In the genomic region with DNA sequence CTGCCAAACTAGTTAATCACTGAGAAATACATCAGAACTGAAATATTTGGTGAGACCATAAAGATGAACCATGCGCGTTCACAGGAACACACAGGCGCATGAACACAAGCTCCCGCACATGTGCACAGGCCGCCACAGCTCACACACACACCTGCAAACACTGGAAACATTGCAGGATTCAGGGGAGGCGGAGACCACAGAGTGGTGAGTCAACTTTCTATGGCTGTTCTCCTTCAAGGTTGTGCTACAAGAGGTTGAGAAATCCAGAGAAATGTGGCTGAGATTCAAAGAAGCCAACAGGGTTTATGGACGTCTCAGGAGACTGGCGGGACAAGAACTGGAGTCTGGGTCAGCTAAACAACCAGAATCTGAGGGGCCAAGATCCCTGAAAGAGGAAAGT, we compare ENCODE assay signal across 1 cellular context.
TF ChIP-seq lines count a peak whose summit lies in the region.

No MANE protein-coding gene starts in this region.

TF ChIP-seq in WTC11, 78 proteins besides CTCF, POLR2A, EP300 and RAD21 (continued from another document):
- TF ChIP-seq, protein P1, sequence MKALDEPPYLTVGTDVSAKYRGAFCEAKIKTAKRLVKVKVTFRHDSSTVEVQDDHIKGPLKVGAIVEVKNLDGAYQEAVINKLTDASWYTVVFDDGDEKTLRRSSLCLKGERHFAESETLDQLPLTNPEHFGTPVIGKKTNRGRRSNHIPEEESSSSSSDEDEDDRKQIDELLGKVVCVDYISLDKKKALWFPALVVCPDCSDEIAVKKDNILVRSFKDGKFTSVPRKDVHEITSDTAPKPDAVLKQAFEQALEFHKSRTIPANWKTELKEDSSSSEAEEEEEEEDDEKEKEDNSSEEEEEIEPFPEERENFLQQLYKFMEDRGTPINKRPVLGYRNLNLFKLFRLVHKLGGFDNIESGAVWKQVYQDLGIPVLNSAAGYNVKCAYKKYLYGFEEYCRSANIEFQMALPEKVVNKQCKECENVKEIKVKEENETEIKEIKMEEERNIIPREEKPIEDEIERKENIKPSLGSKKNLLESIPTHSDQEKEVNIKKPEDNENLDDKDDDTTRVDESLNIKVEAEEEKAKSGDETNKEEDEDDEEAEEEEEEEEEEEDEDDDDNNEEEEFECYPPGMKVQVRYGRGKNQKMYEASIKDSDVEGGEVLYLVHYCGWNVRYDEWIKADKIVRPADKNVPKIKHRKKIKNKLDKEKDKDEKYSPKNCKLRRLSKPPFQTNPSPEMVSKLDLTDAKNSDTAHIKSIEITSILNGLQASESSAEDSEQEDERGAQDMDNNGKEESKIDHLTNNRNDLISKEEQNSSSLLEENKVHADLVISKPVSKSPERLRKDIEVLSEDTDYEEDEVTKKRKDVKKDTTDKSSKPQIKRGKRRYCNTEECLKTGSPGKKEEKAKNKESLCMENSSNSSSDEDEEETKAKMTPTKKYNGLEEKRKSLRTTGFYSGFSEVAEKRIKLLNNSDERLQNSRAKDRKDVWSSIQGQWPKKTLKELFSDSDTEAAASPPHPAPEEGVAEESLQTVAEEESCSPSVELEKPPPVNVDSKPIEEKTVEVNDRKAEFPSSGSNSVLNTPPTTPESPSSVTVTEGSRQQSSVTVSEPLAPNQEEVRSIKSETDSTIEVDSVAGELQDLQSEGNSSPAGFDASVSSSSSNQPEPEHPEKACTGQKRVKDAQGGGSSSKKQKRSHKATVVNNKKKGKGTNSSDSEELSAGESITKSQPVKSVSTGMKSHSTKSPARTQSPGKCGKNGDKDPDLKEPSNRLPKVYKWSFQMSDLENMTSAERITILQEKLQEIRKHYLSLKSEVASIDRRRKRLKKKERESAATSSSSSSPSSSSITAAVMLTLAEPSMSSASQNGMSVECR (CRISPR knock-in tag; IDR thresholded peaks at IDR 0.05; ENCODE audit: borderline replicate concordance): no peak
- TF ChIP-seq, protein P2, sequence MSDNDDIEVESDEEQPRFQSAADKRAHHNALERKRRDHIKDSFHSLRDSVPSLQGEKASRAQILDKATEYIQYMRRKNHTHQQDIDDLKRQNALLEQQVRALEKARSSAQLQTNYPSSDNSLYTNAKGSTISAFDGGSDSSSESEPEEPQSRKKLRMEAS (CRISPR knock-in tag; IDR thresholded peaks at IDR 0.05): no peak
- TF ChIP-seq, protein P3, sequence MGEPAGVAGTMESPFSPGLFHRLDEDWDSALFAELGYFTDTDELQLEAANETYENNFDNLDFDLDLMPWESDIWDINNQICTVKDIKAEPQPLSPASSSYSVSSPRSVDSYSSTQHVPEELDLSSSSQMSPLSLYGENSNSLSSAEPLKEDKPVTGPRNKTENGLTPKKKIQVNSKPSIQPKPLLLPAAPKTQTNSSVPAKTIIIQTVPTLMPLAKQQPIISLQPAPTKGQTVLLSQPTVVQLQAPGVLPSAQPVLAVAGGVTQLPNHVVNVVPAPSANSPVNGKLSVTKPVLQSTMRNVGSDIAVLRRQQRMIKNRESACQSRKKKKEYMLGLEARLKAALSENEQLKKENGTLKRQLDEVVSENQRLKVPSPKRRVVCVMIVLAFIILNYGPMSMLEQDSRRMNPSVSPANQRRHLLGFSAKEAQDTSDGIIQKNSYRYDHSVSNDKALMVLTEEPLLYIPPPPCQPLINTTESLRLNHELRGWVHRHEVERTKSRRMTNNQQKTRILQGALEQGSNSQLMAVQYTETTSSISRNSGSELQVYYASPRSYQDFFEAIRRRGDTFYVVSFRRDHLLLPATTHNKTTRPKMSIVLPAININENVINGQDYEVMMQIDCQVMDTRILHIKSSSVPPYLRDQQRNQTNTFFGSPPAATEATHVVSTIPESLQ (CRISPR knock-in tag; IDR thresholded peaks at IDR 0.05): no peak
- TF ChIP-seq TCF7 (CRISPR knock-in tag; IDR thresholded peaks at IDR 0.05; ENCODE audit: low read depth): no peak
- TF ChIP-seq, protein P4, sequence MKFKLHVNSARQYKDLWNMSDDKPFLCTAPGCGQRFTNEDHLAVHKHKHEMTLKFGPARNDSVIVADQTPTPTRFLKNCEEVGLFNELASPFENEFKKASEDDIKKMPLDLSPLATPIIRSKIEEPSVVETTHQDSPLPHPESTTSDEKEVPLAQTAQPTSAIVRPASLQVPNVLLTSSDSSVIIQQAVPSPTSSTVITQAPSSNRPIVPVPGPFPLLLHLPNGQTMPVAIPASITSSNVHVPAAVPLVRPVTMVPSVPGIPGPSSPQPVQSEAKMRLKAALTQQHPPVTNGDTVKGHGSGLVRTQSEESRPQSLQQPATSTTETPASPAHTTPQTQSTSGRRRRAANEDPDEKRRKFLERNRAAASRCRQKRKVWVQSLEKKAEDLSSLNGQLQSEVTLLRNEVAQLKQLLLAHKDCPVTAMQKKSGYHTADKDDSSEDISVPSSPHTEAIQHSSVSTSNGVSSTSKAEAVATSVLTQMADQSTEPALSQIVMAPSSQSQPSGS (CRISPR knock-in tag; IDR thresholded peaks at IDR 0.05; ENCODE audit: borderline replicate concordance, low read depth): no peak
- TF ChIP-seq, protein P5, sequence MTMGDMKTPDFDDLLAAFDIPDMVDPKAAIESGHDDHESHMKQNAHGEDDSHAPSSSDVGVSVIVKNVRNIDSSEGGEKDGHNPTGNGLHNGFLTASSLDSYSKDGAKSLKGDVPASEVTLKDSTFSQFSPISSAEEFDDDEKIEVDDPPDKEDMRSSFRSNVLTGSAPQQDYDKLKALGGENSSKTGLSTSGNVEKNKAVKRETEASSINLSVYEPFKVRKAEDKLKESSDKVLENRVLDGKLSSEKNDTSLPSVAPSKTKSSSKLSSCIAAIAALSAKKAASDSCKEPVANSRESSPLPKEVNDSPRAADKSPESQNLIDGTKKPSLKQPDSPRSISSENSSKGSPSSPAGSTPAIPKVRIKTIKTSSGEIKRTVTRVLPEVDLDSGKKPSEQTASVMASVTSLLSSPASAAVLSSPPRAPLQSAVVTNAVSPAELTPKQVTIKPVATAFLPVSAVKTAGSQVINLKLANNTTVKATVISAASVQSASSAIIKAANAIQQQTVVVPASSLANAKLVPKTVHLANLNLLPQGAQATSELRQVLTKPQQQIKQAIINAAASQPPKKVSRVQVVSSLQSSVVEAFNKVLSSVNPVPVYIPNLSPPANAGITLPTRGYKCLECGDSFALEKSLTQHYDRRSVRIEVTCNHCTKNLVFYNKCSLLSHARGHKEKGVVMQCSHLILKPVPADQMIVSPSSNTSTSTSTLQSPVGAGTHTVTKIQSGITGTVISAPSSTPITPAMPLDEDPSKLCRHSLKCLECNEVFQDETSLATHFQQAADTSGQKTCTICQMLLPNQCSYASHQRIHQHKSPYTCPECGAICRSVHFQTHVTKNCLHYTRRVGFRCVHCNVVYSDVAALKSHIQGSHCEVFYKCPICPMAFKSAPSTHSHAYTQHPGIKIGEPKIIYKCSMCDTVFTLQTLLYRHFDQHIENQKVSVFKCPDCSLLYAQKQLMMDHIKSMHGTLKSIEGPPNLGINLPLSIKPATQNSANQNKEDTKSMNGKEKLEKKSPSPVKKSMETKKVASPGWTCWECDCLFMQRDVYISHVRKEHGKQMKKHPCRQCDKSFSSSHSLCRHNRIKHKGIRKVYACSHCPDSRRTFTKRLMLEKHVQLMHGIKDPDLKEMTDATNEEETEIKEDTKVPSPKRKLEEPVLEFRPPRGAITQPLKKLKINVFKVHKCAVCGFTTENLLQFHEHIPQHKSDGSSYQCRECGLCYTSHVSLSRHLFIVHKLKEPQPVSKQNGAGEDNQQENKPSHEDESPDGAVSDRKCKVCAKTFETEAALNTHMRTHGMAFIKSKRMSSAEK (CRISPR knock-in tag; IDR thresholded peaks at IDR 0.05; ENCODE audit: borderline replicate concordance): no peak
- no peak for TF ChIP-seq ZNF121 (CRISPR knock-in tag; IDR thresholded peaks at IDR 0.05)
- TF ChIP-seq EMX1 (CRISPR knock-in tag; IDR thresholded peaks at IDR 0.05): no peak
- TF ChIP-seq ZNF416 (CRISPR knock-in tag; IDR thresholded peaks at IDR 0.05): no peak
- TF ChIP-seq ZNF671 (CRISPR knock-in tag; IDR thresholded peaks at IDR 0.05): no peak
- TF ChIP-seq, protein P6, sequence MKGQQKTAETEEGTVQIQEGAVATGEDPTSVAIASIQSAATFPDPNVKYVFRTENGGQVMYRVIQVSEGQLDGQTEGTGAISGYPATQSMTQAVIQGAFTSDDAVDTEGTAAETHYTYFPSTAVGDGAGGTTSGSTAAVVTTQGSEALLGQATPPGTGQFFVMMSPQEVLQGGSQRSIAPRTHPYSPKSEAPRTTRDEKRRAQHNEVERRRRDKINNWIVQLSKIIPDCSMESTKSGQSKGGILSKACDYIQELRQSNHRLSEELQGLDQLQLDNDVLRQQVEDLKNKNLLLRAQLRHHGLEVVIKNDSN (CRISPR knock-in tag; IDR thresholded peaks at IDR 0.05): no peak
TF ChIP-seq in WTC11: peak in this region for 0.
